ENCODE assay signal across 2 cellular contexts in the genomic region with DNA sequence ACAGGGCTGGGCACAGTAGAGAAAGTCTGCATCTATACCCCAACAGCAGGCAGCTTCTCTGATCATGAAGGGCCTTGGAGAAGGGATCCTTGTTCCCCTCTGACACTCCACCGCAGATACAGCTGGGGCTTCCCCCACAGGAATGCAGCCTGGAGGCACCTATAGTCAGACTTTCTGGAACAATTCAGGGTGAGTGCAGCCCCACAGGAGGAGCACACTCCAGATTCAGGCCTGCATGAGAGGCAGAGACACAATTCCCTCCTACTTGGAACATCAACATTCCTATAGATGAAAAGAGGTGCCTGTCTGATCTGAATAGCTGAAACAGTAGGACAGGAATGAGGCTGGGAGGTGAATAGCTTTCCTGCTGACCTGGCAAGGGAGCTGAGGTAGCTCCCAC.
TF ChIP-seq lines count a peak whose summit lies in the region.

No MANE protein-coding gene starts in this region.

TF ChIP-seq in SK-N-SH, 30 proteins besides CTCF, POLR2A, EP300 and RAD21 (continued from another document):
- TF ChIP-seq, protein P1, sequence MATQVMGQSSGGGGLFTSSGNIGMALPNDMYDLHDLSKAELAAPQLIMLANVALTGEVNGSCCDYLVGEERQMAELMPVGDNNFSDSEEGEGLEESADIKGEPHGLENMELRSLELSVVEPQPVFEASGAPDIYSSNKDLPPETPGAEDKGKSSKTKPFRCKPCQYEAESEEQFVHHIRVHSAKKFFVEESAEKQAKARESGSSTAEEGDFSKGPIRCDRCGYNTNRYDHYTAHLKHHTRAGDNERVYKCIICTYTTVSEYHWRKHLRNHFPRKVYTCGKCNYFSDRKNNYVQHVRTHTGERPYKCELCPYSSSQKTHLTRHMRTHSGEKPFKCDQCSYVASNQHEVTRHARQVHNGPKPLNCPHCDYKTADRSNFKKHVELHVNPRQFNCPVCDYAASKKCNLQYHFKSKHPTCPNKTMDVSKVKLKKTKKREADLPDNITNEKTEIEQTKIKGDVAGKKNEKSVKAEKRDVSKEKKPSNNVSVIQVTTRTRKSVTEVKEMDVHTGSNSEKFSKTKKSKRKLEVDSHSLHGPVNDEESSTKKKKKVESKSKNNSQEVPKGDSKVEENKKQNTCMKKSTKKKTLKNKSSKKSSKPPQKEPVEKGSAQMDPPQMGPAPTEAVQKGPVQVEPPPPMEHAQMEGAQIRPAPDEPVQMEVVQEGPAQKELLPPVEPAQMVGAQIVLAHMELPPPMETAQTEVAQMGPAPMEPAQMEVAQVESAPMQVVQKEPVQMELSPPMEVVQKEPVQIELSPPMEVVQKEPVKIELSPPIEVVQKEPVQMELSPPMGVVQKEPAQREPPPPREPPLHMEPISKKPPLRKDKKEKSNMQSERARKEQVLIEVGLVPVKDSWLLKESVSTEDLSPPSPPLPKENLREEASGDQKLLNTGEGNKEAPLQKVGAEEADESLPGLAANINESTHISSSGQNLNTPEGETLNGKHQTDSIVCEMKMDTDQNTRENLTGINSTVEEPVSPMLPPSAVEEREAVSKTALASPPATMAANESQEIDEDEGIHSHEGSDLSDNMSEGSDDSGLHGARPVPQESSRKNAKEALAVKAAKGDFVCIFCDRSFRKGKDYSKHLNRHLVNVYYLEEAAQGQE (IDR thresholded peaks at IDR 0.05; ENCODE audit: low read depth, low read length) = no peak
- TF ChIP-seq, protein P2, sequence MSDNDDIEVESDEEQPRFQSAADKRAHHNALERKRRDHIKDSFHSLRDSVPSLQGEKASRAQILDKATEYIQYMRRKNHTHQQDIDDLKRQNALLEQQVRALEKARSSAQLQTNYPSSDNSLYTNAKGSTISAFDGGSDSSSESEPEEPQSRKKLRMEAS (IDR thresholded peaks at IDR 0.05; ENCODE audit: low read depth) = no peak
- TF ChIP-seq FOSL2 (IDR thresholded peaks at IDR 0.05; ENCODE audit: borderline replicate concordance, low read depth) (no peak), SMC3 (IDR thresholded peaks at IDR 0.05; ENCODE audit: low read depth, low read length) (no peak), GABPA (IDR thresholded peaks at IDR 0.05; ENCODE audit: low read depth) (no peak), SIN3A (IDR thresholded peaks at IDR 0.05; ENCODE audit: borderline replicate concordance, low read depth, low read length) (no peak), TEAD4 (IDR thresholded peaks at IDR 0.05; ENCODE audit: borderline replicate concordance, insufficient read depth) (no peak)
- TF ChIP-seq, protein P3, sequence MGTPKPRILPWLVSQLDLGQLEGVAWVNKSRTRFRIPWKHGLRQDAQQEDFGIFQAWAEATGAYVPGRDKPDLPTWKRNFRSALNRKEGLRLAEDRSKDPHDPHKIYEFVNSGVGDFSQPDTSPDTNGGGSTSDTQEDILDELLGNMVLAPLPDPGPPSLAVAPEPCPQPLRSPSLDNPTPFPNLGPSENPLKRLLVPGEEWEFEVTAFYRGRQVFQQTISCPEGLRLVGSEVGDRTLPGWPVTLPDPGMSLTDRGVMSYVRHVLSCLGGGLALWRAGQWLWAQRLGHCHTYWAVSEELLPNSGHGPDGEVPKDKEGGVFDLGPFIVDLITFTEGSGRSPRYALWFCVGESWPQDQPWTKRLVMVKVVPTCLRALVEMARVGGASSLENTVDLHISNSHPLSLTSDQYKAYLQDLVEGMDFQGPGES (IDR thresholded peaks at IDR 0.05; ENCODE audit: low read depth, low read length) = no peak
- TF ChIP-seq, protein P4, sequence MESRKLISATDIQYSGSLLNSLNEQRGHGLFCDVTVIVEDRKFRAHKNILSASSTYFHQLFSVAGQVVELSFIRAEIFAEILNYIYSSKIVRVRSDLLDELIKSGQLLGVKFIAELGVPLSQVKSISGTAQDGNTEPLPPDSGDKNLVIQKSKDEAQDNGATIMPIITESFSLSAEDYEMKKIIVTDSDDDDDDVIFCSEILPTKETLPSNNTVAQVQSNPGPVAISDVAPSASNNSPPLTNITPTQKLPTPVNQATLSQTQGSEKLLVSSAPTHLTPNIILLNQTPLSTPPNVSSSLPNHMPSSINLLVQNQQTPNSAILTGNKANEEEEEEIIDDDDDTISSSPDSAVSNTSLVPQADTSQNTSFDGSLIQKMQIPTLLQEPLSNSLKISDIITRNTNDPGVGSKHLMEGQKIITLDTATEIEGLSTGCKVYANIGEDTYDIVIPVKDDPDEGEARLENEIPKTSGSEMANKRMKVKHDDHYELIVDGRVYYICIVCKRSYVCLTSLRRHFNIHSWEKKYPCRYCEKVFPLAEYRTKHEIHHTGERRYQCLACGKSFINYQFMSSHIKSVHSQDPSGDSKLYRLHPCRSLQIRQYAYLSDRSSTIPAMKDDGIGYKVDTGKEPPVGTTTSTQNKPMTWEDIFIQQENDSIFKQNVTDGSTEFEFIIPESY (IDR thresholded peaks at IDR 0.05; ENCODE audit: borderline replicate concordance, low read depth) = no peak
- TF ChIP-seq, protein P5, sequence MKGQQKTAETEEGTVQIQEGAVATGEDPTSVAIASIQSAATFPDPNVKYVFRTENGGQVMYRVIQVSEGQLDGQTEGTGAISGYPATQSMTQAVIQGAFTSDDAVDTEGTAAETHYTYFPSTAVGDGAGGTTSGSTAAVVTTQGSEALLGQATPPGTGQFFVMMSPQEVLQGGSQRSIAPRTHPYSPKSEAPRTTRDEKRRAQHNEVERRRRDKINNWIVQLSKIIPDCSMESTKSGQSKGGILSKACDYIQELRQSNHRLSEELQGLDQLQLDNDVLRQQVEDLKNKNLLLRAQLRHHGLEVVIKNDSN (IDR thresholded peaks at IDR 0.05; ENCODE audit: borderline replicate concordance, low read depth) = no peak

TF ChIP-seq in SK-N-SH treated with all-trans-retinoic acid at 6 μM for 48 hours, 23 proteins besides CTCF, POLR2A, EP300 and RAD21 (continued from another document):
- TF ChIP-seq, protein P6, sequence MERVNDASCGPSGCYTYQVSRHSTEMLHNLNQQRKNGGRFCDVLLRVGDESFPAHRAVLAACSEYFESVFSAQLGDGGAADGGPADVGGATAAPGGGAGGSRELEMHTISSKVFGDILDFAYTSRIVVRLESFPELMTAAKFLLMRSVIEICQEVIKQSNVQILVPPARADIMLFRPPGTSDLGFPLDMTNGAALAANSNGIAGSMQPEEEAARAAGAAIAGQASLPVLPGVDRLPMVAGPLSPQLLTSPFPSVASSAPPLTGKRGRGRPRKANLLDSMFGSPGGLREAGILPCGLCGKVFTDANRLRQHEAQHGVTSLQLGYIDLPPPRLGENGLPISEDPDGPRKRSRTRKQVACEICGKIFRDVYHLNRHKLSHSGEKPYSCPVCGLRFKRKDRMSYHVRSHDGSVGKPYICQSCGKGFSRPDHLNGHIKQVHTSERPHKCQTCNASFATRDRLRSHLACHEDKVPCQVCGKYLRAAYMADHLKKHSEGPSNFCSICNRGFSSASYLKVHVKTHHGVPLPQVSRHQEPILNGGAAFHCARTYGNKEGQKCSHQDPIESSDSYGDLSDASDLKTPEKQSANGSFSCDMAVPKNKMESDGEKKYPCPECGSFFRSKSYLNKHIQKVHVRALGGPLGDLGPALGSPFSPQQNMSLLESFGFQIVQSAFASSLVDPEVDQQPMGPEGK (CRISPR knock-in tag; IDR thresholded peaks at IDR 0.05; ENCODE audit: borderline replicate concordance) = no peak
- TF ChIP-seq ZC3H10 (CRISPR knock-in tag; IDR thresholded peaks at IDR 0.05) (no peak), BACH2 (CRISPR knock-in tag; IDR thresholded peaks at IDR 0.05; ENCODE audit: borderline replicate concordance) (no peak)
